Comparison of ENCODE assay signal across 1 cellular context in genomic region chr16:14486520-14487303, GRCh38.
TF ChIP-seq lines count a peak whose summit lies in the region.

No MANE protein-coding gene starts in this region.

TF ChIP-seq in K562, 482 proteins besides CTCF, POLR2A, EP300 and RAD21 (continued from another document and continues in another):
- TF ChIP-seq CHCHD3 (CRISPR knock-in tag; IDR thresholded peaks at IDR 0.05) (no peak), CGGBP1 (CRISPR knock-in tag; IDR thresholded peaks at IDR 0.05) (no peak), ZNF124 (CRISPR knock-in tag; IDR thresholded peaks at IDR 0.05) (no peak), MTA1 (IDR thresholded peaks at IDR 0.05; ENCODE audit: borderline replicate concordance) (no peak), FOXA3 (CRISPR knock-in tag; conservative IDR thresholded peaks at IDR 0.05 in 1 of 2, IDR thresholded peaks at IDR 0.05 in 1 of 2) (no peak), ZNF561 (CRISPR knock-in tag; conservative IDR thresholded peaks at IDR 0.05) (no peak), PURB (CRISPR knock-in tag; IDR thresholded peaks at IDR 0.05; ENCODE audit: low read depth) (no peak), SNIP1 (IDR thresholded peaks at IDR 0.05; ENCODE audit: low read depth) (no peak), CBFB (CRISPR knock-in tag; IDR thresholded peaks at IDR 0.05) (no peak), ZNF174 (CRISPR knock-in tag; IDR thresholded peaks at IDR 0.05) (no peak), ZNF511 (CRISPR knock-in tag; IDR thresholded peaks at IDR 0.05) (no peak), LARP7 (IDR thresholded peaks at IDR 0.05) (no peak), ARID3A (IDR thresholded peaks at IDR 0.05; ENCODE audit: borderline replicate concordance, low read depth, low read length) (peak; percentile 15; the same call in 1 of the 2 replicates), ZNF583 (CRISPR knock-in tag; IDR thresholded peaks at IDR 0.05) (no peak), TEAD4 (IDR thresholded peaks at IDR 0.05; ENCODE audit: low read length) (peak; percentile 58), TEAD4 (CRISPR knock-in tag; IDR thresholded peaks at IDR 0.05; ENCODE audit: borderline replicate concordance) (no peak), ATF6 (CRISPR knock-in tag; IDR thresholded peaks at IDR 0.05) (no peak), SLC30A9 (CRISPR knock-in tag; IDR thresholded peaks at IDR 0.05) (no peak), DIDO1 (tag; IDR thresholded peaks at IDR 0.05; ENCODE audit: low read depth) (no peak), ZBTB1 (CRISPR knock-in tag; IDR thresholded peaks at IDR 0.05; ENCODE audit: borderline replicate concordance, low read depth) (no peak), ZBTB11 (CRISPR knock-in tag; IDR thresholded peaks at IDR 0.05) (no peak), THRB (CRISPR knock-in tag; conservative IDR thresholded peaks at IDR 0.05) (no peak), MIER1 (IDR thresholded peaks at IDR 0.05; ENCODE audit: low read depth) (no peak), DDX20 (tag; IDR thresholded peaks at IDR 0.05; ENCODE audit: low read depth) (no peak), TCF7L2 (IDR thresholded peaks at IDR 0.05; ENCODE audit: low read depth, low read length) (no peak), HNRNPUL1 (IDR thresholded peaks at IDR 0.05; ENCODE audit: low read length) (no peak), ZNF76 (CRISPR knock-in tag; IDR thresholded peaks at IDR 0.05; ENCODE audit: borderline replicate concordance) (no peak), ZNF277 (CRISPR knock-in tag; IDR thresholded peaks at IDR 0.05; ENCODE audit: borderline replicate concordance) (no peak), CHAMP1 (IDR thresholded peaks at IDR 0.05) (no peak), ZNF551 (CRISPR knock-in tag; IDR thresholded peaks at IDR 0.05) (no peak), RB1 (IDR thresholded peaks at IDR 0.05; ENCODE audit: low read depth) (no peak), MAFK (IDR thresholded peaks at IDR 0.05; ENCODE audit: low read length) (peak; percentile 95), CSDE1 (IDR thresholded peaks at IDR 0.05) (no peak), DPF2 (IDR thresholded peaks at IDR 0.05) (peak; percentile 79), ZNF586 (CRISPR knock-in tag; conservative IDR thresholded peaks at IDR 0.05) (no peak), RCOR1 (IDR thresholded peaks at IDR 0.05; ENCODE audit: borderline replicate concordance in 1 of 2, low read depth in 2 of 2, low read length in 2 of 2) (peak in 1 of 2 experiments; percentile 23; a peak in 1 of 4 replicates), HDAC1 (IDR thresholded peaks at IDR 0.05) (peak in 1 of 2 experiments; percentile 78; a peak in 1 of 4 replicates), ZNF274 (IDR thresholded peaks at IDR 0.05; ENCODE audit: borderline replicate concordance, low read depth, low read length) (no peak), TRIM24 (IDR thresholded peaks at IDR 0.05) (no peak), NFRKB (IDR thresholded peaks at IDR 0.05; ENCODE audit: low read depth) (0 out of 2 replicates have a peak, but pooled peaks have one; percentile 4), ZEB2 (IDR thresholded peaks at IDR 0.05) (no peak), E2F8 (IDR thresholded peaks at IDR 0.05; ENCODE audit: low read depth, partially characterized antibody) (no peak), E2F6 (IDR thresholded peaks at IDR 0.05; ENCODE audit: borderline replicate concordance in 1 of 2, extremely low read depth in 1 of 2, insufficient read depth in 1 of 2, insufficient read length in 1 of 2, low read depth in 1 of 2, low read length in 1 of 2, poor library complexity in 1 of 2, severe bottlenecking in 1 of 2) (peak; percentile 32 to 42), MXI1 (IDR thresholded peaks at IDR 0.05; ENCODE audit: low read depth, low read length) (peak; percentile 64; the same call in 1 of the 2 replicates), GATAD2A (IDR thresholded peaks at IDR 0.05) (no peak), COPS2 (conservative IDR thresholded peaks at IDR 0.05) (no peak), NEUROD1 (IDR thresholded peaks at IDR 0.05; ENCODE audit: borderline replicate concordance, low read depth, low read length, partially characterized antibody) (peak; percentile 7), NFIX (CRISPR knock-in tag; IDR thresholded peaks at IDR 0.05; ENCODE audit: low read depth) (no peak), XRCC4 (IDR thresholded peaks at IDR 0.05; ENCODE audit: extremely low read depth, insufficient read depth, insufficient read length) (no peak), ZBTB12 (CRISPR knock-in tag; IDR thresholded peaks at IDR 0.05) (no peak), ZNF780A (CRISPR knock-in tag; IDR thresholded peaks at IDR 0.05) (no peak), FOXP1 (CRISPR knock-in tag; IDR thresholded peaks at IDR 0.05) (no peak), TEAD2 (tag; IDR thresholded peaks at IDR 0.05) (no peak), LCOR (CRISPR knock-in tag; IDR thresholded peaks at IDR 0.05) (no peak)
